Comparison of ENCODE assay signal across 14 cellular contexts in genomic region chr13:33845572-33846305, GRCh38.
"Had no signal": no experiment of that assay in that cellular context is flagged by ENCODE, and none has a peak within 500 bp of the region (broad histone marks: within the 10 kb centered on the region; RNA-seq: fewer than 3 reads in every experiment).

No MANE protein-coding gene starts in this region.

- H3K4me3 ChIP-seq: lung, right atrium auricular region, suprapubic skin, transverse colon, vagina had no signal

- H3K9me3 ChIP-seq: right atrium auricular region, suprapubic skin, transverse colon, vagina had no signal

- H3K4me1 ChIP-seq: right atrium auricular region, suprapubic skin, transverse colon, vagina had no signal

- ATAC-seq: activated CD4-positive, alpha-beta T cell treated with anti-CD3 and anti-CD28 coated beads for 36 hours; left lobe of liver; stimulated activated naive CD8-positive, alpha-beta T cell treated with anti-CD3 and anti-CD28 coated beads, Interleukin-15, amount 100 ng/mL, for 72 hours had no signal

- H3K36me3 ChIP-seq: right atrium auricular region, transverse colon, vagina had no signal

- H3K27ac ChIP-seq: right atrium auricular region, suprapubic skin, transverse colon, vagina had no signal

- H3K27me3 ChIP-seq: right atrium auricular region, suprapubic skin, transverse colon, vagina had no signal

- DNase-seq: activated CD4-positive, alpha-beta T cell treated with anti-CD3 and anti-CD28 coated beads for 36 hours; activated CD4-positive, alpha-beta T cell treated with anti-CD3 and anti-CD28 coated beads, Interleukin-2, amount 50 U/mL, for 48 hours; effector CD8-positive, alpha-beta T cell; kidney; midbrain; small intestine; stimulated activated CD4-positive, alpha-beta T cell treated with anti-CD3 and anti-CD28 coated beads, Interleukin-4, amount 100 ng/mL, for 1 hour; stimulated activated naive CD8-positive, alpha-beta T cell treated with anti-CD3 and anti-CD28 coated beads, Interleukin-15, amount 100 ng/mL, for 72 hours; transverse colon had no signal
